Comparison of ENCODE assay signal across 10 cellular contexts in genomic region chr5:59275170-59275536, GRCh38.
DNase-seq lines count a peak whose midpoint lies in the region; ATAC-seq, FAIRE-seq and TF ChIP-seq lines count a peak whose summit lies in the region.
"Had no signal": no experiment of that assay in that cellular context is flagged by ENCODE, and none has a peak within 500 bp of the region (broad histone marks: within the 10 kb centered on the region; RNA-seq: fewer than 3 reads in every experiment).

No MANE protein-coding gene starts in this region.

- in situ Hi-C loops in astrocyte of the spinal cord (cut with HindIII; ENCODE audit: low sequenced_read_pairs) = no loop called here

- intact Hi-C loops in kidney (cut with DNase I) = no loop called here

- TF ChIP-seq CTCF in astrocyte of the spinal cord (IDR thresholded peaks at IDR 0.05; ENCODE audit: low read depth, low read length) (no peak), kidney (IDR thresholded peaks at IDR 0.05; ENCODE audit: borderline replicate concordance, extremely low read depth, insufficient read depth) (no peak)

- H3K27me3 ChIP-seq in HUES48 (ENCODE audit: control insufficient read depth, insufficient read depth, low read length) = no peaks in the 10 kb centered on the region; the same call in 1 of the 2 replicates
- H3K27me3 ChIP-seq in skeletal muscle tissue (ENCODE audit: control insufficient read depth in 3 of 3, insufficient read depth in 3 of 3, low read length in 3 of 3) = no peaks in the 10 kb centered on the region

- no peak for DNase-seq in astrocyte of the spinal cord (ENCODE audit: low read depth, low spot score)
- DNase-seq in kidney = no peak
- DNase-seq in superior temporal gyrus (ENCODE audit: extremely low spot score) = no peak
- no peak for DNase-seq in HuH-7.5 (ENCODE audit: low spot score)
- DNase-seq: activated CD4-positive, alpha-beta memory T cell treated with anti-CD3 and anti-CD28 coated beads for 36 hours; NCI-H2081 treated with DMSO at 0.1 percent for 48 hours had no signal

- no peak overlapping the region for H3K9ac ChIP-seq in HUES48 (ENCODE audit: low read depth, low read length)
- peak overlapping the region in 1 of 2 donors; percentile 68 for H3K9ac ChIP-seq in kidney (ENCODE audit: low read length in 2 of 2)
- H3K9ac ChIP-seq in skeletal muscle tissue (ENCODE audit: low read depth in 1 of 3, low read length in 3 of 3) = peak overlapping the region; percentile 40 to 60 (median 58)

- no peaks in the 10 kb centered on the region for H3K9me3 ChIP-seq in HUES48 (ENCODE audit: control insufficient read depth, insufficient read depth, low read length)
- no peaks in the 10 kb centered on the region for H3K9me3 ChIP-seq in kidney (ENCODE audit: control insufficient read depth in 1 of 2, low read length in 2 of 2)
- no peaks in the 10 kb centered on the region for H3K9me3 ChIP-seq in skeletal muscle tissue (ENCODE audit: control insufficient read depth in 3 of 3, low read length in 3 of 3)

- peak; percentile 62 for FAIRE-seq in kidney (lab: Jason Lieb, UNC)

- ATAC-seq in GM18520 (IDR thresholded peaks at IDR 0.05; ENCODE audit: unreplicated experiment) (no peak), GM21619 (IDR thresholded peaks at IDR 0.05; ENCODE audit: unreplicated experiment) (no peak)

- H3K4me1 ChIP-seq in HUES48 (ENCODE audit: control insufficient read depth, insufficient read depth, low read length) (peaks cover 20% of the 10 kb centered on the region), kidney (ENCODE audit: control insufficient read depth in 1 of 2, insufficient read depth in 1 of 2, low read depth in 1 of 2, low read length in 2 of 2) (peaks cover 6 to 12% of the 10 kb centered on the region in 2 donors), skeletal muscle tissue (ENCODE audit: control insufficient read depth in 3 of 3, insufficient read depth in 3 of 3, low read length in 3 of 3) (peaks cover 15% of the 10 kb centered on the region in 3 donors)

- peak overlapping the region; percentile 57 for H3K4me3 ChIP-seq in HUES48 (ENCODE audit: low read depth, low read length)
- H3K4me3 ChIP-seq in astrocyte of the spinal cord (ENCODE audit: low read depth, low read length) = peak overlapping the region; percentile 44
- H3K4me3 ChIP-seq in kidney (ENCODE audit: low read length in 2 of 2) = peak overlapping the region; percentile 80 to 86
- peak overlapping the region; percentile 56 to 69 (median 58) for H3K4me3 ChIP-seq in skeletal muscle tissue (ENCODE audit: low read length in 3 of 3)

- peak overlapping the region; percentile 59 for H3K27ac ChIP-seq in HUES48 (ENCODE audit: low read depth, low read length)
- peak overlapping the region; percentile 80 to 84 for H3K27ac ChIP-seq in kidney (ENCODE audit: low read depth in 2 of 2, low read length in 2 of 2)
- peak overlapping the region; percentile 67 for H3K27ac ChIP-seq in skeletal muscle tissue (ENCODE audit: low read depth, low read length)

- H3K36me3 ChIP-seq in HUES48 (ENCODE audit: control insufficient read depth, insufficient read depth, low read length) (no peaks in the 10 kb centered on the region), kidney (ENCODE audit: control insufficient read depth in 1 of 2, insufficient read depth in 2 of 2, low read length in 2 of 2) (no peaks in the 10 kb centered on the region), skeletal muscle tissue (ENCODE audit: control insufficient read depth in 3 of 3, insufficient read depth in 3 of 3, low read length in 3 of 3) (no peaks in the 10 kb centered on the region)
